ENCODE assay signal across 22 cellular contexts in genomic region chr1:115301438-115302020, GRCh38. TPM values are rescaled to one million over a fixed set of nuclear protein-coding genes. Genes with fewer than 3 reads are reported as not detected.
A peak's percentile ranks its signal among the peaks of the same experiment; 100 is the strongest.
DNase-seq lines count a peak whose midpoint lies in the region; ATAC-seq and TF ChIP-seq lines count a peak whose summit lies in the region.
"Had no signal": no experiment of that assay in that cellular context is flagged by ENCODE, and none has a peak within 500 bp of the region (broad histone marks: within the 10 kb centered on the region; RNA-seq: fewer than 3 reads in every experiment).

No MANE protein-coding gene starts in this region.

- no peak for ATAC-seq in gastroesophageal sphincter
- ATAC-seq: activated T-cell treated with anti-CD3 and anti-CD28 coated beads, Interleukin-2, amount 50 U/mL, for 4 hours; body of pancreas; CD8-positive, alpha-beta T cell; stimulated activated naive B cell treated with anti-CD40 and anti-IgM and Interleukin-4, amounts not matched to agents 10 μg/mL and 1 μg/mL and 100 μg/mL, for 72 hours had no signal

- H3K79me2 ChIP-seq in trophoblast cell (ENCODE audit: control insufficient read depth, insufficient read depth, low read length, poor library complexity) (no peaks in the 10 kb centered on the region), mesendoderm (ENCODE audit: control insufficient read depth, insufficient read depth, low read length) (no peaks in the 10 kb centered on the region)

- TF ChIP-seq CTCF in WERI-Rb-1 (IDR thresholded peaks at IDR 0.05; ENCODE audit: low read depth, low read length), result no peak
- TF ChIP-seq CTCF in gastroesophageal sphincter (IDR thresholded peaks at IDR 0.05), result no peak

- no peak overlapping the region for H4K12ac ChIP-seq in trophoblast cell (ENCODE audit: low read depth, low read length)

- no peak overlapping the region for H3K23ac ChIP-seq in trophoblast cell (ENCODE audit: low read length)
- no peak overlapping the region for H3K23ac ChIP-seq in mesendoderm (ENCODE audit: low read length)

- no peak overlapping the region for H3K18ac ChIP-seq in trophoblast cell (ENCODE audit: low read length)
- no peak overlapping the region for H3K18ac ChIP-seq in mesendoderm (ENCODE audit: low read length)

- no peaks in the 10 kb centered on the region for H3K27me3 ChIP-seq in WERI-Rb-1 (ENCODE audit: insufficient read depth, low read depth, severe bottlenecking)
- H3K27me3 ChIP-seq in gastroesophageal sphincter, result no peaks in the 10 kb centered on the region
- no peaks in the 10 kb centered on the region for H3K27me3 ChIP-seq in trophoblast cell (ENCODE audit: insufficient read depth, low read length)
- no peaks in the 10 kb centered on the region for H3K27me3 ChIP-seq in mesendoderm (ENCODE audit: insufficient read depth, low read length, poor library complexity)
- H3K27me3 ChIP-seq: body of pancreas, heart left ventricle, tibial nerve had no signal

- peak overlapping the region; percentile 67 for H2BK12ac ChIP-seq in trophoblast cell (ENCODE audit: low read length)

- no peak for TF ChIP-seq EP300 in gastroesophageal sphincter (IDR thresholded peaks at IDR 0.05)

- no peak overlapping the region for H3K14ac ChIP-seq in trophoblast cell (ENCODE audit: low read length)

- H3K4ac ChIP-seq in trophoblast cell (ENCODE audit: low read depth, low read length), result no peak overlapping the region
- H3K4ac ChIP-seq in mesendoderm (ENCODE audit: low read depth, low read length), result no peak overlapping the region

- H3K79me1 ChIP-seq in trophoblast cell (ENCODE audit: low read length), result peaks cover 11% of the 10 kb centered on the region
- H3K79me1 ChIP-seq in mesendoderm (ENCODE audit: low read length), result no peaks in the 10 kb centered on the region

- H2BK5ac ChIP-seq in trophoblast cell (ENCODE audit: low read depth, low read length, poor library complexity) (peak overlapping the region; percentile 45), mesendoderm (ENCODE audit: low read length) (no peak overlapping the region)

- H2AK5ac ChIP-seq in trophoblast cell (ENCODE audit: low read length), result no peak overlapping the region
- no peak overlapping the region for H2AK5ac ChIP-seq in mesendoderm (ENCODE audit: low read length)

- H3K27ac ChIP-seq in WERI-Rb-1, result no peak overlapping the region
- peak overlapping the region in 3 of 4 donors; percentile 27 to 58 (median 47) for H3K27ac ChIP-seq in gastroesophageal sphincter
- H3K27ac ChIP-seq in trophoblast cell (ENCODE audit: low read depth, low read length), result peak overlapping the region; percentile 80
- no peak overlapping the region for H3K27ac ChIP-seq in mesendoderm (ENCODE audit: low read depth, low read length)
- H3K27ac ChIP-seq: body of pancreas had no signal

- peak overlapping the region; percentile 60 for H4K91ac ChIP-seq in trophoblast cell (ENCODE audit: low read depth, low read length)

- no peak overlapping the region for H2AFZ ChIP-seq in trophoblast cell (ENCODE audit: insufficient read depth, low read length, poor library complexity)

- H3K9me3 ChIP-seq in WERI-Rb-1 (ENCODE audit: severe bottlenecking) (no peaks in the 10 kb centered on the region), gastroesophageal sphincter (no peaks in the 10 kb centered on the region), trophoblast cell (ENCODE audit: insufficient read depth, low read depth, low read length) (no peaks in the 10 kb centered on the region)
- H3K9me3 ChIP-seq: body of pancreas, heart left ventricle, tibial nerve had no signal

- H3K9ac ChIP-seq in trophoblast cell (ENCODE audit: low read length) (no peak overlapping the region), mesendoderm (ENCODE audit: low read length) (no peak overlapping the region)

- no peak overlapping the region for H2BK15ac ChIP-seq in mesendoderm (replicated peaks; ENCODE audit: low read depth)

- DNase-seq in EH (ENCODE audit: low read depth) (peak; percentile 40), WERI-Rb-1 (peak; percentile 23), trophoblast cell (no peak), mesendoderm (no peak), HPDE6-E6E7 (ENCODE audit: extremely low spot score) (no peak), 8988T (no peak), NCI-H2196 (lab: John Stamatoyannopoulos, UW; ENCODE audit: unreplicated experiment) (no peak)
- DNase-seq: activated CD4-positive, alpha-beta T cell treated with anti-CD3 and anti-CD28 coated beads, Interleukin-2, amount 50 U/mL, for 48 hours; activated T-cell treated with anti-CD3 and anti-CD28 coated beads, Interleukin-2, amount 50 U/mL, for 4 hours; body of pancreas; CD8-positive, alpha-beta T cell; H7; islet precursor cell; NCI-H1694 treated with DMSO at 0.1 percent for 48 hours; NCI-H446; stimulated activated naive B cell treated with anti-CD40 and anti-IgM and Interleukin-4, amounts not matched to agents 10 μg/mL and 1 μg/mL and 100 μg/mL, for 72 hours had no signal

- H3K4me3 ChIP-seq in WERI-Rb-1 (ENCODE audit: low read depth, low read length) (no peak overlapping the region), gastroesophageal sphincter (no peak overlapping the region), trophoblast cell (ENCODE audit: low read depth, low read length) (no peak overlapping the region), mesendoderm (ENCODE audit: low read length) (no peak overlapping the region)
- H3K4me3 ChIP-seq: body of pancreas, heart left ventricle, tibial nerve had no signal

- 59 to 77% methylated on average over 5 of the region's 8 CpGs for WGBS in gastroesophageal sphincter (ENCODE audit: low coverage in 1 of 2), 2 donors
- no CpG with 5 or more reads among the region's 8 CpGs for WGBS in trophoblast cell (ENCODE audit: extremely low coverage, insufficient coverage, insufficient read length)
- no CpG with 5 or more reads among the region's 8 CpGs for WGBS in mesendoderm (ENCODE audit: extremely low coverage, insufficient coverage, low lambda C conversion rate)

- H3K36me3 ChIP-seq in WERI-Rb-1 (no peaks in the 10 kb centered on the region), gastroesophageal sphincter (no peaks in the 10 kb centered on the region), trophoblast cell (ENCODE audit: control insufficient read depth in 1 of 2, insufficient read depth in 2 of 2, low read length in 2 of 2) (no peaks in the 10 kb centered on the region), mesendoderm (ENCODE audit: control insufficient read depth, insufficient read depth, low read length) (no peaks in the 10 kb centered on the region)
- H3K36me3 ChIP-seq: heart left ventricle, tibial nerve had no signal

- H4K8ac ChIP-seq in trophoblast cell (ENCODE audit: low read depth, low read length), result no peak overlapping the region
- no peak overlapping the region for H4K8ac ChIP-seq in mesendoderm (ENCODE audit: low read depth, low read length)

- no peak for TF ChIP-seq POLR2A in gastroesophageal sphincter (IDR thresholded peaks at IDR 0.05)

- H3K4me1 ChIP-seq in gastroesophageal sphincter (peaks cover 0 to 2% (median 0%) of the 10 kb centered on the region in 3 donors), trophoblast cell (ENCODE audit: control insufficient read depth in 1 of 2, insufficient read depth in 2 of 2, low read length in 2 of 2) (peaks cover 17 to 26% of the 10 kb centered on the region in 2 experiments), mesendoderm (ENCODE audit: control insufficient read depth, low read depth, low read length) (peaks cover 1% of the 10 kb centered on the region)
- H3K4me1 ChIP-seq: body of pancreas had no signal

- H3K4me2 ChIP-seq in trophoblast cell (ENCODE audit: low read length), result no peak overlapping the region
- H3K4me2 ChIP-seq in mesendoderm (ENCODE audit: low read length), result no peak overlapping the region

- no peak overlapping the region for H3K56ac ChIP-seq in mesendoderm (ENCODE audit: low read length)

- H2BK120ac ChIP-seq in trophoblast cell (ENCODE audit: insufficient read depth, low read length, poor library complexity) (peak overlapping the region; percentile 36), mesendoderm (ENCODE audit: low read depth, low read length) (no peak overlapping the region)

- H4K5ac ChIP-seq in mesendoderm (ENCODE audit: low read length), result no peak overlapping the region

RNA-seq across cellular contexts. Expression of gene NGF, which starts 36.5 kb away (rescaled TPM):
- total RNA-seq in gastroesophageal sphincter, result 1 to 10 TPM in 2 of 4 donors, under 1 TPM in 2; 0.74 to 3.4 (median 2.1) TPM
- 3.6 and 4.0 TPM in 2 replicates for polyA plus RNA-seq in trophoblast cell (2013)
- 0.45 TPM for polyA plus RNA-seq in mesendoderm (2013, experiment 1 of 2)
- 0.41 TPM for polyA plus RNA-seq in mesendoderm (2013, experiment 2 of 2)
- total RNA-seq: activated T-cell treated with anti-CD3 and anti-CD28 coated beads, Interleukin-2, amount 50 U/mL, for 4 hours; CD8-positive, alpha-beta T cell; renal cortical epithelial cell had no signal
- polyA plus RNA-seq: IgD-negative memory B cell, neural cell had no signal

Comparison
In these comparisons a context has a peak if more than half of its experiments do, and no peak if none do; other contexts are left out.
1. DNase-seq: peak in EH (single experiment) and WERI-Rb-1 (single experiment); none in trophoblast cell (0 of 2), mesendoderm (single experiment), HPDE6-E6E7 (single experiment), 8988T (single experiment) and NCI-H2196 (single experiment).
2. H3K27ac ChIP-seq: peak in gastroesophageal sphincter (3 of 4) and trophoblast cell (single experiment); none in WERI-Rb-1 (single experiment) and mesendoderm (single experiment).